17 cellular contexts compared by ENCODE assay signal in genomic region chr4:104128850-104129213, GRCh38.
DNase-seq lines count a peak whose midpoint lies in the region; ATAC-seq, FAIRE-seq and TF ChIP-seq lines count a peak whose summit lies in the region.
"Had no signal": no experiment of that assay in that cellular context is flagged by ENCODE, and none has a peak within 500 bp of the region (broad histone marks: within the 10 kb centered on the region; RNA-seq: fewer than 3 reads in every experiment).

No MANE protein-coding gene starts in this region.

- no peak overlapping the region for H3K4me3 ChIP-seq in epithelial cell of esophagus (ENCODE audit: low read length)
- H3K4me3 ChIP-seq: prostate gland had no signal

- DNase-seq in epithelial cell of esophagus (ENCODE audit: low read depth) (peak; percentile 5), renal cortical epithelial cell (ENCODE audit: low read depth) (peak; percentile 94), GM19239 (ENCODE audit: insufficient read length, low spot score) (no peak), GDM1 (lab: John Stamatoyannopoulos, UW) (no peak), SIG-M5 treated with dmso at 0.1 percent for 504 hours (lab: John Stamatoyannopoulos, UW; ENCODE audit: unreplicated experiment) (no peak), D341Med (ENCODE audit: low spot score) (no peak)
- DNase-seq: activated CD4-positive, CD25-positive, alpha-beta regulatory T cell treated with anti-CD3 and anti-CD28 coated beads, Interleukin-2, amount 50 U/mL, for 72 hours; activated T-cell treated with anti-CD3 and anti-CD28 coated beads, Interleukin-2, amount 50 U/mL, for 48 hours; C1 segment of cervical spinal cord; erythroblast; GF-D8; hippocampal formation; midbrain; NCI-H2081 treated with DMSO at 0.1 percent for 48 hours had no signal

- TF ChIP-seq CTCF in epithelial cell of esophagus (IDR thresholded peaks at IDR 0.05; ENCODE audit: insufficient read depth, low read depth, low read length, missing control alignments) = no peak

- peak; percentile 82 for ATAC-seq in GM18909 (IDR thresholded peaks at IDR 0.05; ENCODE audit: poor library complexity, unreplicated experiment)
- peak; percentile 72 for ATAC-seq in HG03378 (IDR thresholded peaks at IDR 0.05; ENCODE audit: unreplicated experiment)

- no peak for FAIRE-seq in GM19239 (lab: Jason Lieb, UNC)

Comparison
In these comparisons a context has a peak if more than half of its experiments do, and no peak if none do; other contexts are left out.
1. DNase-seq: peak in epithelial cell of esophagus (single experiment) and renal cortical epithelial cell (single experiment); none in GM19239 (single experiment), GDM1 (single experiment), SIG-M5 treated with dmso at 0.1 percent for 504 hours (single experiment) and D341Med (single experiment).